ENCODE assay signal across 8 cellular contexts in the genomic region with DNA sequence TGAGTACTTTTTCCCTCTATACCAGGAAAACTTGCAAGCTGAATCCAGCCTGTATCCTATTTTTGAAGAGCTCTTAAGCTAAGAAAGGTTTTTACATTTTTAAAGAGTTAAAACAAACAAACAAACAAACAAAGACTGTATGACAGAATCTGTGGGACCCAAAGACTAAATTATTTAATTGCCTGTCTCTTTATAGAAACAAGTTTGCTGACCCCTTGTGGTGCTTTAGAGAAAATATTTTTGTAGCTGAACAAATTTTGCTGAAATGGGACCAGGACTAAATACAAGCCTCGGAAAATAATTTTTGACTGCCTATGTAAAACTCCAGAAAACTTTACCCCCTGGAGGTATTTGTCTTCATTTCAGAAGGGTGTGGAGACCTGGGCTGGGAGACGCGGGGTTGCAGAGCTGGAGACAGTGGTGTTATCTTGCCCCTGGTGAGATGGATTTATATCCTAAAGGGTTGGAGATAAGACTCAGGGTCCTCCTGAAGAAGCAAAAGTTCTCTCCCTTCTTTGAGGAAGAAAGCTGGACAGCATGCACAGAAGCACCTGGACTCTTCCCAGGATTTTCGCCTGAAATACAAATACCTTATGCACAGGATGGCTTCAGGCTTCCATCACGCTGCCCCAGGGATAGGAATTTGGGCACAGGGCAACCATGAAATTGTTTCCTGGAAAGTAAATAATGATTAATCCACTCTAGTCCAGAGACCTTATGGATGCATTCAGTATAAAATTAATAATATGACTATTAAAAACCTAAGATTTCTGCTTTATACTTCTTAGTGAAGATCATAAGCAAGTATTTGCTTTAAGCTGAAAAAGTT. TPM values are rescaled to one million over a fixed set of nuclear protein-coding genes. Genes with fewer than 3 reads are reported as not detected.
DNase-seq lines count a peak whose midpoint lies in the region; ATAC-seq, FAIRE-seq and TF ChIP-seq lines count a peak whose summit lies in the region.

No MANE protein-coding gene starts in this region.

- no peaks in the 10 kb centered on the region for H3K9me3 Mint-ChIP-seq in GM23338
- H3K9me3 Mint-ChIP-seq in activated CD4-positive, alpha-beta memory T cell treated with anti-CD3 and anti-CD28 coated beads, Interleukin-2, amount 10 ng/mL, durations not matched to agents 7 days and 5 days = no peaks in the 10 kb centered on the region
- no peaks in the 10 kb centered on the region for H3K9me3 Mint-ChIP-seq in activated naive CD8-positive, alpha-beta T cell treated with anti-CD3 and anti-CD28 coated beads for 36 hours

- 0 out of 2 replicates have a peak overlapping the region, but pooled peaks have one; percentile 20 for H2AFZ ChIP-seq in GM23338

- H3K36me3 ChIP-seq in GM23338 (ENCODE audit: insufficient read depth) (no peaks in the 10 kb centered on the region), bronchial epithelial cell (ENCODE audit: control insufficient read depth, insufficient read depth, low read length) (no peaks in the 10 kb centered on the region)

- no peaks in the 10 kb centered on the region for H3K9me2 ChIP-seq in GM23338 (ENCODE audit: insufficient read depth)

- TF ChIP-seq CTCF in GM23338 (conservative IDR thresholded peaks at IDR 0.05; ENCODE audit: low read depth in 2 of 2) (peak in 1 of 2 experiments; percentile 81; a peak in 3 of 4 replicates), bronchial epithelial cell (IDR thresholded peaks at IDR 0.05; ENCODE audit: insufficient read depth, low read length, severe bottlenecking) (peak; percentile 34)

- H3K4me1 Mint-ChIP-seq in GM23338 = peaks cover 3% of the 10 kb centered on the region; the same call in 1 of the 3 replicates
- H3K4me1 Mint-ChIP-seq in activated CD4-positive, alpha-beta memory T cell treated with anti-CD3 and anti-CD28 coated beads, Interleukin-2, amount 10 ng/mL, durations not matched to agents 7 days and 5 days = no peaks in the 10 kb centered on the region
- no peaks in the 10 kb centered on the region for H3K4me1 Mint-ChIP-seq in activated naive CD8-positive, alpha-beta T cell treated with anti-CD3 and anti-CD28 coated beads for 36 hours

- H3K4me1 ChIP-seq in GM23338 (ENCODE audit: insufficient read depth) = no peaks in the 10 kb centered on the region

- no peak overlapping the region for H3K27ac ChIP-seq in GM23338 (ENCODE audit: low read depth)

- no peak for ATAC-seq in GM23338

- H3K4me2 ChIP-seq in GM23338 = no peak overlapping the region

- H3K4me3 Mint-ChIP-seq in GM23338 = no peak overlapping the region
- no peak overlapping the region for H3K4me3 Mint-ChIP-seq in activated CD4-positive, alpha-beta memory T cell treated with anti-CD3 and anti-CD28 coated beads, Interleukin-2, amount 10 ng/mL, durations not matched to agents 7 days and 5 days
- H3K4me3 Mint-ChIP-seq in activated naive CD8-positive, alpha-beta T cell treated with anti-CD3 and anti-CD28 coated beads for 36 hours = no peak overlapping the region

- H3K79me2 ChIP-seq in GM23338 (replicated peaks; ENCODE audit: insufficient read depth) = no peaks in the 10 kb centered on the region

- H3K4me3 ChIP-seq in GM23338 (no peak overlapping the region), bronchial epithelial cell (ENCODE audit: low read depth, low read length) (no peak overlapping the region)

- POLR2A ChIA-PET in activated CD4-positive, alpha-beta memory T cell treated with anti-CD3 and anti-CD28 coated beads, Interleukin-2, amount 10 ng/mL, durations not matched to agents 7 days and 5 days (lab: Charles Lee) = no interaction called here

- peaks cover 2% of the 10 kb centered on the region for H3K27me3 Mint-ChIP-seq in GM23338 (ENCODE audit: insufficient read depth, low read depth, poor library complexity)
- H3K27me3 Mint-ChIP-seq in activated CD4-positive, alpha-beta memory T cell treated with anti-CD3 and anti-CD28 coated beads, Interleukin-2, amount 10 ng/mL, durations not matched to agents 7 days and 5 days = no peaks in the 10 kb centered on the region
- no peaks in the 10 kb centered on the region for H3K27me3 Mint-ChIP-seq in activated naive CD8-positive, alpha-beta T cell treated with anti-CD3 and anti-CD28 coated beads for 36 hours

- H3F3A ChIP-seq in GM23338 (replicated peaks; ENCODE audit: low read depth) = no peaks in the 10 kb centered on the region

- FAIRE-seq in bronchial epithelial cell (lab: Jason Lieb, UNC) = no peak

- DNase-seq in AG08396 (ENCODE audit: low spot score) (peak; percentile 26), GM23338 (ENCODE audit: low spot score) (peak; percentile 74), NCI-H526 (lab: John Stamatoyannopoulos, UW) (peak; percentile 4 to 73), bronchial epithelial cell (ENCODE audit: low read depth) (peak; percentile 39), medulla oblongata (ENCODE audit: extremely low spot score) (peak; percentile 77)
- DNase-seq in activated T-cell treated with anti-CD3 and anti-CD28 coated beads, Interleukin-2, amount 50 U/mL, for 1 hour = no peak
- no peak for DNase-seq in activated CD4-positive, alpha-beta memory T cell treated with anti-CD3 and anti-CD28 coated beads, Interleukin-2, amount 10 ng/mL, durations not matched to agents 7 days and 5 days
- no peak for DNase-seq in activated naive CD8-positive, alpha-beta T cell treated with anti-CD3 and anti-CD28 coated beads for 36 hours

- CTCF ChIA-PET in activated CD4-positive, alpha-beta memory T cell treated with anti-CD3 and anti-CD28 coated beads, Interleukin-2, amount 10 ng/mL, durations not matched to agents 7 days and 5 days (lab: Charles Lee) = interaction anchor here (0.8 to 2.4 kb wide), 5 partner anchors 11 to 129 kb away, joined by 3 to 9 read pairs (median 4); no protein-coding TSS in a partner anchor

- no peaks in the 10 kb centered on the region for H3K36me3 Mint-ChIP-seq in GM23338 (ENCODE audit: low read depth)
- H3K36me3 Mint-ChIP-seq in activated CD4-positive, alpha-beta memory T cell treated with anti-CD3 and anti-CD28 coated beads, Interleukin-2, amount 10 ng/mL, durations not matched to agents 7 days and 5 days (ENCODE audit: low read depth) = no peaks in the 10 kb centered on the region
- no peaks in the 10 kb centered on the region for H3K36me3 Mint-ChIP-seq in activated naive CD8-positive, alpha-beta T cell treated with anti-CD3 and anti-CD28 coated beads for 36 hours

- H3K27ac Mint-ChIP-seq in GM23338 = no peak overlapping the region
- H3K27ac Mint-ChIP-seq in activated CD4-positive, alpha-beta memory T cell treated with anti-CD3 and anti-CD28 coated beads, Interleukin-2, amount 10 ng/mL, durations not matched to agents 7 days and 5 days = no peak overlapping the region
- no peak overlapping the region for H3K27ac Mint-ChIP-seq in activated naive CD8-positive, alpha-beta T cell treated with anti-CD3 and anti-CD28 coated beads for 36 hours

- H4K20me1 ChIP-seq in GM23338 (replicated peaks; ENCODE audit: insufficient read depth) = no peaks in the 10 kb centered on the region

- H3K27me3 ChIP-seq in GM23338 (ENCODE audit: insufficient read depth) = no peaks in the 10 kb centered on the region
- H3K27me3 ChIP-seq in bronchial epithelial cell (ENCODE audit: control insufficient read depth, insufficient read depth, low read length) = no peaks in the 10 kb centered on the region

TF ChIP-seq in GM23338, 12 proteins besides CTCF, POLR2A, EP300 and RAD21:
- TF ChIP-seq STAT1 (IDR thresholded peaks at IDR 0.05; ENCODE audit: unreplicated experiment) = no peak
- TF ChIP-seq, protein P1, sequence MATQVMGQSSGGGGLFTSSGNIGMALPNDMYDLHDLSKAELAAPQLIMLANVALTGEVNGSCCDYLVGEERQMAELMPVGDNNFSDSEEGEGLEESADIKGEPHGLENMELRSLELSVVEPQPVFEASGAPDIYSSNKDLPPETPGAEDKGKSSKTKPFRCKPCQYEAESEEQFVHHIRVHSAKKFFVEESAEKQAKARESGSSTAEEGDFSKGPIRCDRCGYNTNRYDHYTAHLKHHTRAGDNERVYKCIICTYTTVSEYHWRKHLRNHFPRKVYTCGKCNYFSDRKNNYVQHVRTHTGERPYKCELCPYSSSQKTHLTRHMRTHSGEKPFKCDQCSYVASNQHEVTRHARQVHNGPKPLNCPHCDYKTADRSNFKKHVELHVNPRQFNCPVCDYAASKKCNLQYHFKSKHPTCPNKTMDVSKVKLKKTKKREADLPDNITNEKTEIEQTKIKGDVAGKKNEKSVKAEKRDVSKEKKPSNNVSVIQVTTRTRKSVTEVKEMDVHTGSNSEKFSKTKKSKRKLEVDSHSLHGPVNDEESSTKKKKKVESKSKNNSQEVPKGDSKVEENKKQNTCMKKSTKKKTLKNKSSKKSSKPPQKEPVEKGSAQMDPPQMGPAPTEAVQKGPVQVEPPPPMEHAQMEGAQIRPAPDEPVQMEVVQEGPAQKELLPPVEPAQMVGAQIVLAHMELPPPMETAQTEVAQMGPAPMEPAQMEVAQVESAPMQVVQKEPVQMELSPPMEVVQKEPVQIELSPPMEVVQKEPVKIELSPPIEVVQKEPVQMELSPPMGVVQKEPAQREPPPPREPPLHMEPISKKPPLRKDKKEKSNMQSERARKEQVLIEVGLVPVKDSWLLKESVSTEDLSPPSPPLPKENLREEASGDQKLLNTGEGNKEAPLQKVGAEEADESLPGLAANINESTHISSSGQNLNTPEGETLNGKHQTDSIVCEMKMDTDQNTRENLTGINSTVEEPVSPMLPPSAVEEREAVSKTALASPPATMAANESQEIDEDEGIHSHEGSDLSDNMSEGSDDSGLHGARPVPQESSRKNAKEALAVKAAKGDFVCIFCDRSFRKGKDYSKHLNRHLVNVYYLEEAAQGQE (IDR thresholded peaks at IDR 0.05; ENCODE audit: unreplicated experiment) = no peak
- TF ChIP-seq, protein P2, sequence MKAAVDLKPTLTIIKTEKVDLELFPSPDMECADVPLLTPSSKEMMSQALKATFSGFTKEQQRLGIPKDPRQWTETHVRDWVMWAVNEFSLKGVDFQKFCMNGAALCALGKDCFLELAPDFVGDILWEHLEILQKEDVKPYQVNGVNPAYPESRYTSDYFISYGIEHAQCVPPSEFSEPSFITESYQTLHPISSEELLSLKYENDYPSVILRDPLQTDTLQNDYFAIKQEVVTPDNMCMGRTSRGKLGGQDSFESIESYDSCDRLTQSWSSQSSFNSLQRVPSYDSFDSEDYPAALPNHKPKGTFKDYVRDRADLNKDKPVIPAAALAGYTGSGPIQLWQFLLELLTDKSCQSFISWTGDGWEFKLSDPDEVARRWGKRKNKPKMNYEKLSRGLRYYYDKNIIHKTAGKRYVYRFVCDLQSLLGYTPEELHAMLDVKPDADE (IDR thresholded peaks at IDR 0.05) = no peak
- TF ChIP-seq ZNF331 (CRISPR knock-in tag; IDR thresholded peaks at IDR 0.05; ENCODE audit: low read depth) = no peak
- TF ChIP-seq ZNF114 (CRISPR knock-in tag; IDR thresholded peaks at IDR 0.05) = no peak
TF ChIP-seq in GM23338: peak in this region for 0.

RNA-seq across cellular contexts. Expression of a gene that starts 54.3 kb away (rescaled TPM):
- total RNA-seq in GM23338 (2014; rRNA removed; shearing (Covaris generic)) = 40.1 and 51.5 TPM in 2 replicates
- polyA plus RNA-seq in GM23338 (2016; fragmentation: Nextera tagmentation; extraction: Ambion mirVana) = 9.9 and 12.4 TPM in 2 replicates
- total RNA-seq in bronchial epithelial cell = 35.8 and 40.2 TPM in 2 replicates
- 10 to 100 TPM; 55.9 to 56.0 TPM for total RNA-seq in activated CD4-positive, alpha-beta memory T cell treated with anti-CD3 and anti-CD28 coated beads, Interleukin-2, amount 10 ng/mL, durations not matched to agents 7 days and 5 days
- total RNA-seq in activated naive CD8-positive, alpha-beta T cell treated with anti-CD3 and anti-CD28 coated beads for 36 hours = 10 to 100 TPM; 40.8 to 49.8 TPM

Comparison
In these comparisons a context has a peak if more than half of its experiments do, and no peak if none do; other contexts are left out.
1. DNase-seq: peak in AG08396 (single experiment), GM23338 (single experiment), NCI-H526 (2 of 2), bronchial epithelial cell (single experiment) and medulla oblongata (single experiment); none in activated T-cell treated with anti-CD3 and anti-CD28 coated beads, Interleukin-2, amount 50 U/mL, for 1 hour (single experiment), activated CD4-positive, alpha-beta memory T cell treated with anti-CD3 and anti-CD28 coated beads, Interleukin-2, amount 10 ng/mL, durations not matched to agents 7 days and 5 days (single experiment) and activated naive CD8-positive, alpha-beta T cell treated with anti-CD3 and anti-CD28 coated beads for 36 hours (single experiment).